ENCODE assay signal across 2 cellular contexts in the genomic region with DNA sequence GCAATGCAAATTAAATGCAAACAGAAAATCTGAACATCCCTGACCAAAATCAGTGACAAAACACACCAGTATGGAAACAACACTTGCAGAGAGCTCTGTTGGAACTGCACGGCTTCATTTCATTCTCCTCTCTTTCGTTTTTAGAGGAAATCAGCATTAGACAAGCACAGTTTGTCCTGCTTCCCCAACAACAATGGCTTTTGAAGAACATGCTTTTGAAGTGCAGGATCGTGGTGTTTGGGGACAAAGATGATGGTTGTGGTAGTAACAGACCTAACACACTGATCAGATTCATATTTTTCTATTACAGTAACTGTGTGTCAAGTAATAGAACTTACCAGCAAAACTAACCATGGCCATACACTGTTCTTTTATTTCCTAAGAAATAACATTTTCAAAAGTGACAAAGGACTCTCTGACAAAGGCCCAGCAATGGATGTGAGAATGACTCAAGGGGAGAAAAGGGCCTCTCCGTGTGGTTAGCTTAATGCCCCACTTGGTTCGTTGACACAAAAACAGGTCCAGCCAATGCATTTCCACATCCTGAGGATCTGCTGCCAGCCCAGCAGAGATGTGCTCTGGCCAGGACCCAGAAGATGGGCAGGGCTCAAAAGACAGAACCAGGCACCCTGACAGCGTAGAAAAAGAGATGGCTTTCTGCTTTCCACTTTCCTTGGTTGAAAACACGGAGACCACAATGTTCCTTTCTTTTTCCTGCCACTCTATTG.
TF ChIP-seq lines count a peak whose summit lies in the region.

No MANE protein-coding gene starts in this region.

TF ChIP-seq in liver, 16 proteins besides CTCF, POLR2A, EP300 and RAD21:
- TF ChIP-seq YY1 (IDR thresholded peaks at IDR 0.05) (no peak), HNF4A (conservative IDR thresholded peaks at IDR 0.05) (peak; percentile 15 to 18)

TF ChIP-seq in HepG2, 621 proteins besides CTCF, POLR2A, EP300 and RAD21:
- no peak for TF ChIP-seq ZNF160 (CRISPR knock-in tag; IDR thresholded peaks at IDR 0.05)
- TF ChIP-seq ZNF589 (CRISPR knock-in tag; conservative IDR thresholded peaks at IDR 0.05), result no peak
